In genomic region chr18:14928396-14928795, GRCh38 we compare ENCODE assay signal across 16 cellular contexts.
DNase-seq lines count a peak whose midpoint lies in the region; ATAC-seq and TF ChIP-seq lines count a peak whose summit lies in the region.
"Had no signal": no experiment of that assay in that cellular context is flagged by ENCODE, and none has a peak within 500 bp of the region (broad histone marks: within the 10 kb centered on the region; RNA-seq: fewer than 3 reads in every experiment).

No MANE protein-coding gene starts in this region.

- no peak overlapping the region for H3K4me3 ChIP-seq in LNCaP clone FGC (ENCODE audit: low read depth, low read length)
- no peak overlapping the region for H3K4me3 ChIP-seq in coronary artery
- H3K4me3 ChIP-seq: K562 had no signal

- intact Hi-C loops in activated naive CD4-positive, alpha-beta T cell treated with anti-CD3 and anti-CD28 coated beads for 36 hours (cut with micrococcal nuclease), result no loop called here

- no peaks in the 10 kb centered on the region for H3K36me3 Mint-ChIP-seq in activated T-cell treated with anti-CD3 and anti-CD28 coated beads, Interleukin-2, amount 50 U/mL, for 4 hours (ENCODE audit: insufficient read depth)
- H3K36me3 Mint-ChIP-seq in activated naive CD4-positive, alpha-beta T cell treated with anti-CD3 and anti-CD28 coated beads for 36 hours (ENCODE audit: low read depth), result no peaks in the 10 kb centered on the region
- H3K36me3 Mint-ChIP-seq: CD8-positive, alpha-beta memory T cell had no signal

- DNase-seq in LNCaP clone FGC (ENCODE audit: low read depth) (peak; percentile 78), coronary artery (ENCODE audit: low spot score) (peak; percentile 35), iPS-NIHi11 (ENCODE audit: low spot score) (no peak), activated gamma-delta T cell treated with Interleukin-2 at 50 U/mL for 16 hours (no peak)
- no peak for DNase-seq in activated T-cell treated with anti-CD3 and anti-CD28 coated beads, Interleukin-2, amount 50 U/mL, for 4 hours
- no peak for DNase-seq in activated naive CD4-positive, alpha-beta T cell treated with anti-CD3 and anti-CD28 coated beads for 36 hours
- DNase-seq: CD8-positive, alpha-beta memory T cell; DMS 273 treated with DMSO at 0.1 percent for 48 hours; DMS79 treated with DMSO at 0.1 percent for 48 hours; EL; GDM1; HCEC 1CT had no signal

- no peak overlapping the region for H3K27ac Mint-ChIP-seq in activated naive CD4-positive, alpha-beta T cell treated with anti-CD3 and anti-CD28 coated beads for 36 hours

- no peak overlapping the region for H3K4me3 Mint-ChIP-seq in activated T-cell treated with anti-CD3 and anti-CD28 coated beads, Interleukin-2, amount 50 U/mL, for 4 hours
- no peak overlapping the region for H3K4me3 Mint-ChIP-seq in activated naive CD4-positive, alpha-beta T cell treated with anti-CD3 and anti-CD28 coated beads for 36 hours
- H3K4me3 Mint-ChIP-seq: CD8-positive, alpha-beta memory T cell had no signal

- CTCF ChIA-PET in activated naive CD4-positive, alpha-beta T cell treated with anti-CD3 and anti-CD28 coated beads for 36 hours (lab: Charles Lee), result no interaction called here

- ATAC-seq in activated T-cell treated with anti-CD3 and anti-CD28 coated beads, Interleukin-2, amount 50 U/mL, for 4 hours, result no peak
- ATAC-seq: K562 had no signal

- H3K27ac ChIP-seq in 22Rv1, result peak overlapping the region; percentile 51
- peak overlapping the region; percentile 7; the same call in 1 of the 2 replicates for H3K27ac ChIP-seq in C4-2B
- H3K27ac ChIP-seq in coronary artery, result no peak overlapping the region
- H3K27ac ChIP-seq: HL-60 had no signal

- TF ChIP-seq CTCF in 22Rv1 (IDR thresholded peaks at IDR 0.05), result no peak
- no peak for TF ChIP-seq CTCF in C4-2B (conservative IDR thresholded peaks at IDR 0.05)
- TF ChIP-seq CTCF in LNCaP clone FGC (IDR thresholded peaks at IDR 0.05; ENCODE audit: control insufficient read depth, extremely low read depth, insufficient read depth), result no peak
- no peak for TF ChIP-seq CTCF in coronary artery (IDR thresholded peaks at IDR 0.05)

- H3K4me1 Mint-ChIP-seq in activated T-cell treated with anti-CD3 and anti-CD28 coated beads, Interleukin-2, amount 50 U/mL, for 4 hours (ENCODE audit: low read depth), result peaks cover 6% of the 10 kb centered on the region
- H3K4me1 Mint-ChIP-seq in activated naive CD4-positive, alpha-beta T cell treated with anti-CD3 and anti-CD28 coated beads for 36 hours (ENCODE audit: low read depth), result peaks cover 5% of the 10 kb centered on the region

- no peaks in the 10 kb centered on the region for H3K27me3 Mint-ChIP-seq in activated T-cell treated with anti-CD3 and anti-CD28 coated beads, Interleukin-2, amount 50 U/mL, for 4 hours (ENCODE audit: low read depth)
- no peaks in the 10 kb centered on the region for H3K27me3 Mint-ChIP-seq in activated naive CD4-positive, alpha-beta T cell treated with anti-CD3 and anti-CD28 coated beads for 36 hours (ENCODE audit: low read depth)

- no peaks in the 10 kb centered on the region for H3K9me3 Mint-ChIP-seq in activated T-cell treated with anti-CD3 and anti-CD28 coated beads, Interleukin-2, amount 50 U/mL, for 4 hours
- H3K9me3 Mint-ChIP-seq in activated naive CD4-positive, alpha-beta T cell treated with anti-CD3 and anti-CD28 coated beads for 36 hours, result no peaks in the 10 kb centered on the region

Comparison
In these comparisons a context has a peak if more than half of its experiments do, and no peak if none do; other contexts are left out.
1. H3K27ac ChIP-seq: peak in 22Rv1 (single experiment) and C4-2B (single experiment); none in coronary artery (0 of 2).
2. DNase-seq: peak in LNCaP clone FGC (single experiment) and coronary artery (single experiment); none in iPS-NIHi11 (single experiment), activated T-cell treated with anti-CD3 and anti-CD28 coated beads, Interleukin-2, amount 50 U/mL, for 4 hours (single experiment), activated gamma-delta T cell treated with Interleukin-2 at 50 U/mL for 16 hours (single experiment) and activated naive CD4-positive, alpha-beta T cell treated with anti-CD3 and anti-CD28 coated beads for 36 hours (single experiment).